Comparison of ENCODE assay signal across 12 cellular contexts in genomic region chr13:95924389-95924994, GRCh38.
DNase-seq lines count a peak whose midpoint lies in the region; ATAC-seq and TF ChIP-seq lines count a peak whose summit lies in the region.
"Had no signal": no experiment of that assay in that cellular context is flagged by ENCODE, and none has a peak within 500 bp of the region (broad histone marks: within the 10 kb centered on the region; RNA-seq: fewer than 3 reads in every experiment).

No MANE protein-coding gene starts in this region.

- H3K9ac ChIP-seq in HCT116 (ENCODE audit: low read length) (no peak overlapping the region), neural progenitor cell (no peak overlapping the region)

- TF ChIP-seq CTCF in HCT116 (IDR thresholded peaks at IDR 0.05 in 2 of 3, conservative IDR thresholded peaks at IDR 0.05 in 1 of 3; ENCODE audit: borderline replicate concordance in 1 of 3, insufficient read depth in 1 of 3, low read depth in 2 of 3, low read length in 2 of 3) (no peak), fibroblast of the aortic adventitia (IDR thresholded peaks at IDR 0.05; ENCODE audit: insufficient read depth, low read length) (no peak), neural progenitor cell (IDR thresholded peaks at IDR 0.05) (no peak)

- POLR2A ChIA-PET in HCT116 (lab: Charles Lee): no interaction called here

- TF ChIP-seq POLR2A in HCT116 (IDR thresholded peaks at IDR 0.05; ENCODE audit: borderline replicate concordance, extremely low read depth, insufficient read depth, insufficient read length): no peak

- no peak overlapping the region for H3K4me3 Mint-ChIP-seq in neural progenitor cell
- no peak overlapping the region for H3K4me3 Mint-ChIP-seq in activated T-helper 17 cell treated with anti-CD3 and anti-CD28 coated beads, Interleukin-2, amount 50 U/mL, for 72 hours
- H3K4me3 Mint-ChIP-seq: activated T-helper 1 cell treated with anti-CD3 and anti-CD28 coated beads, Interleukin-12 subunit alpha, Interleukin-12 subunit beta, Interleukin-2, Interleukin-4 antibody, amounts not matched to agents 30 ng/mL and 10 ng/mL and 1 ng/mL, durations not matched to agents 14 hours and 24 hours and 36 hours; CD4-positive, CD25-positive, alpha-beta regulatory T cell had no signal

- H3K79me2 ChIP-seq in HCT116 (ENCODE audit: insufficient read depth, low read length) (no peaks in the 10 kb centered on the region), neural progenitor cell (ENCODE audit: low read depth) (no peaks in the 10 kb centered on the region)

- H3K4me2 ChIP-seq in HCT116 (ENCODE audit: low read length): 0 out of 2 replicates have a peak overlapping the region, but pooled peaks have one; percentile 3
- H3K4me2 ChIP-seq in neural progenitor cell: no peak overlapping the region

- peak; percentile 28 for DNase-seq in 8988T
- DNase-seq in HCT116 (ENCODE audit: low read depth, low spot score): peak; percentile 16
- DNase-seq in SIG-M5 treated with dmso at 0.1 percent for 504 hours (lab: John Stamatoyannopoulos, UW; ENCODE audit: unreplicated experiment): peak; percentile 86
- peak; percentile 80 for DNase-seq in fibroblast of the aortic adventitia (ENCODE audit: low read depth)
- DNase-seq in activated naive CD4-positive, alpha-beta T cell treated with anti-CD3 and anti-CD28 coated beads, Interleukin-2, amount 50 U/mL, for 72 hours (ENCODE audit: low spot score in 2 of 2): no peak
- no peak for DNase-seq in neural progenitor cell (ENCODE audit: low spot score)
- DNase-seq: CD4-positive, CD25-positive, alpha-beta regulatory T cell; esophagus squamous epithelium; NCI-H1048 had no signal

- intact Hi-C loops in HCT116 (cut with micrococcal nuclease): no loop called here

- H4K20me1 ChIP-seq in HCT116 (ENCODE audit: insufficient read depth) (no peaks in the 10 kb centered on the region), neural progenitor cell (ENCODE audit: low read depth) (no peaks in the 10 kb centered on the region)

- no peak for TF ChIP-seq RAD21 in HCT116 (IDR thresholded peaks at IDR 0.05; ENCODE audit: low read depth)

- CTCF ChIA-PET in HCT116 (lab: Charles Lee): no interaction called here

- peaks cover 4% of the 10 kb centered on the region in 2 donors for H3K9me3 Mint-ChIP-seq in activated naive CD4-positive, alpha-beta T cell treated with anti-CD3 and anti-CD28 coated beads, Interleukin-2, amount 50 U/mL, for 72 hours
- peaks cover 11% of the 10 kb centered on the region for H3K9me3 Mint-ChIP-seq in neural progenitor cell
- H3K9me3 Mint-ChIP-seq in activated T-helper 17 cell treated with anti-CD3 and anti-CD28 coated beads, Interleukin-2, amount 50 U/mL, for 72 hours: peaks cover 5% of the 10 kb centered on the region

- RAD21 ChIA-PET in HCT116 (lab: Charles Lee; ENCODE audit: low non-redundant PET in 1 of 2, low total read pairs in 2 of 2, uncharacterized antibody in 2 of 2, unreplicated experiment in 2 of 2): no interaction called here

- no peaks in the 10 kb centered on the region for H3K4me1 Mint-ChIP-seq in neural progenitor cell
- no peaks in the 10 kb centered on the region for H3K4me1 Mint-ChIP-seq in activated T-helper 17 cell treated with anti-CD3 and anti-CD28 coated beads, Interleukin-2, amount 50 U/mL, for 72 hours
- H3K4me1 Mint-ChIP-seq: CD4-positive, CD25-positive, alpha-beta regulatory T cell had no signal

- H3K9me2 ChIP-seq in HCT116 (ENCODE audit: insufficient read depth): no peaks in the 10 kb centered on the region

- H3K36me3 ChIP-seq in HCT116 (ENCODE audit: control insufficient read depth in 1 of 2, insufficient read depth in 2 of 2, low read length in 2 of 2): peaks cover 0 to 3% of the 10 kb centered on the region in 2 experiments; a peak in 1 of 4 replicates
- peaks cover 2% of the 10 kb centered on the region for H3K36me3 ChIP-seq in neural progenitor cell
- H3K36me3 ChIP-seq: esophagus squamous epithelium had no signal

- H3F3A ChIP-seq in neural progenitor cell (ENCODE audit: low read depth): no peaks in the 10 kb centered on the region

- H3K27me3 ChIP-seq in HCT116 (ENCODE audit: insufficient read depth, low read length) (no peaks in the 10 kb centered on the region), neural progenitor cell (no peaks in the 10 kb centered on the region)
- H3K27me3 ChIP-seq: esophagus squamous epithelium had no signal

- ATAC-seq in HCT116: peak; percentile 91
- no peak for ATAC-seq in GM21619 (IDR thresholded peaks at IDR 0.05; ENCODE audit: unreplicated experiment)
- no peak for ATAC-seq in activated naive CD4-positive, alpha-beta T cell treated with anti-CD3 and anti-CD28 coated beads, Interleukin-2, amount 50 U/mL, for 72 hours
- no peak for ATAC-seq in activated T-helper 17 cell treated with anti-CD3 and anti-CD28 coated beads, Interleukin-2, amount 50 U/mL, for 72 hours (replicated peaks)

- peaks cover 1 to 3% of the 10 kb centered on the region in 2 donors for H3K36me3 Mint-ChIP-seq in activated naive CD4-positive, alpha-beta T cell treated with anti-CD3 and anti-CD28 coated beads, Interleukin-2, amount 50 U/mL, for 72 hours
- H3K36me3 Mint-ChIP-seq in neural progenitor cell: peaks cover 13% of the 10 kb centered on the region
- no peaks in the 10 kb centered on the region for H3K36me3 Mint-ChIP-seq in activated T-helper 17 cell treated with anti-CD3 and anti-CD28 coated beads, Interleukin-2, amount 50 U/mL, for 72 hours (ENCODE audit: low read depth)
- H3K36me3 Mint-ChIP-seq: CD4-positive, CD25-positive, alpha-beta regulatory T cell had no signal

- H3K27ac ChIP-seq in HCT116 (ENCODE audit: low read depth, low read length) (no peak overlapping the region), neural progenitor cell (no peak overlapping the region)
- H3K27ac ChIP-seq: esophagus squamous epithelium had no signal

- H2AFZ ChIP-seq in HCT116 (ENCODE audit: low read depth, low read length, poor library complexity, severe bottlenecking) (no peak overlapping the region), neural progenitor cell (replicated peaks) (no peak overlapping the region)

- no peak overlapping the region for H3K4me3 ChIP-seq in HCT116 (replicated peaks in 1 of 2; ENCODE audit: low read depth in 1 of 2, low read length in 2 of 2)
- no peak overlapping the region for H3K4me3 ChIP-seq in fibroblast of the aortic adventitia (ENCODE audit: low read depth, low read length)
- no peak overlapping the region for H3K4me3 ChIP-seq in neural progenitor cell
- H3K4me3 ChIP-seq: esophagus squamous epithelium had no signal

- no peak overlapping the region for H3K27ac Mint-ChIP-seq in activated naive CD4-positive, alpha-beta T cell treated with anti-CD3 and anti-CD28 coated beads, Interleukin-2, amount 50 U/mL, for 72 hours
- H3K27ac Mint-ChIP-seq in neural progenitor cell: no peak overlapping the region
- H3K27ac Mint-ChIP-seq in activated T-helper 17 cell treated with anti-CD3 and anti-CD28 coated beads, Interleukin-2, amount 50 U/mL, for 72 hours: no peak overlapping the region
- H3K27ac Mint-ChIP-seq: activated T-helper 1 cell treated with anti-CD3 and anti-CD28 coated beads, Interleukin-12 subunit alpha, Interleukin-12 subunit beta, Interleukin-2, Interleukin-4 antibody, amounts not matched to agents 30 ng/mL and 10 ng/mL and 1 ng/mL, durations not matched to agents 14 hours and 24 hours and 36 hours; CD4-positive, CD25-positive, alpha-beta regulatory T cell had no signal

- H3K9me3 ChIP-seq in HCT116 (ENCODE audit: control insufficient read depth in 1 of 2, insufficient read depth in 1 of 2, low read depth in 1 of 2, low read length in 2 of 2): no peaks in the 10 kb centered on the region
- no peaks in the 10 kb centered on the region for H3K9me3 ChIP-seq in neural progenitor cell (ENCODE audit: low read depth)

- H3K27me3 Mint-ChIP-seq in neural progenitor cell (ENCODE audit: insufficient read depth, low read depth): peaks cover 2% of the 10 kb centered on the region
- no peaks in the 10 kb centered on the region for H3K27me3 Mint-ChIP-seq in activated T-helper 17 cell treated with anti-CD3 and anti-CD28 coated beads, Interleukin-2, amount 50 U/mL, for 72 hours
- H3K27me3 Mint-ChIP-seq: CD4-positive, CD25-positive, alpha-beta regulatory T cell had no signal

- BruUV-seq in HCT116 (replicated peaks; lab: Mats Ljungman, UMichigan): no TSS peak

- H3K4me1 ChIP-seq in HCT116 (ENCODE audit: control insufficient read depth in 1 of 2, insufficient read depth in 2 of 2, low read length in 2 of 2): peaks cover 10% of the 10 kb centered on the region in 2 experiments
- H3K4me1 ChIP-seq in neural progenitor cell: no peaks in the 10 kb centered on the region
- H3K4me1 ChIP-seq: esophagus squamous epithelium had no signal

TF ChIP-seq in HCT116, 20 proteins besides CTCF, POLR2A, EP300 and RAD21:
- TF ChIP-seq JUND (IDR thresholded peaks at IDR 0.05): no peak
- TF ChIP-seq FOSL1 (IDR thresholded peaks at IDR 0.05; ENCODE audit: low read depth): 0 out of 2 replicates have a peak, but pooled peaks have one; percentile 14
- no peak for TF ChIP-seq EZH2phosphoT487 (IDR thresholded peaks at IDR 0.05; ENCODE audit: borderline replicate concordance)

Comparison
In these comparisons a context has a peak if more than half of its experiments do, and no peak if none do; other contexts are left out.
1. DNase-seq: peak in 8988T (single experiment), HCT116 (single experiment), SIG-M5 treated with dmso at 0.1 percent for 504 hours (single experiment) and fibroblast of the aortic adventitia (single experiment); none in activated naive CD4-positive, alpha-beta T cell treated with anti-CD3 and anti-CD28 coated beads, Interleukin-2, amount 50 U/mL, for 72 hours (0 of 2) and neural progenitor cell (single experiment).